ENCODE assay signal across 15 cellular contexts in the genomic region with DNA sequence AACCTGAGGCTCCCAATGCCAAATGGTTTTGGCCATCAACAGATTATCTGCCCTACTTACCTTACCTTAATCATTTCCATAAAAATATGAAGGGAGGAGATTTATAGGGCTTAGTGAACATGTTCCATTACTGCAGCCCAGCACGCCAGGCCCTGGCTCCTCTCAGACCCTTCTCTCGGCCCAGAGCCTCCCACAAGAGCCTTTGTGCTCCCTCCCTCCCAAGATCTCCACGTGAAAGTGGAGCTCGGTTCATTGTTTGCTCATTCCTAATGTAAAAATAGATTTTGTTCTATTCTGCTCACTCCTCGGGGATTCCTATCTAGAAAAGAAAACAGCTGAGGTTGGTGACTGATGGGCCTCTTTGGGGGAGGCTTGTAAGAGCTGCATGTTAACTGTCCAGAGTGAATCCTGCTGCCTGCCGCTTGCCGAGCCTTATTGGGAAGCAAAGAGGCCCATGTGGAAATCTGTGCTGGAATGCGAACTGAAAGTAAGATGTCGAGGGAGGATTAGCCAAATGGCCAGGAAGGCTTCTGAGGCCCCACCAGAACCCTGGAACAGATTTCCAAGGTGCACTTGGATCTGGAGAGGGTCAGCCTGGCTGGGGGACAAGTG.
DNase-seq lines count a peak whose midpoint lies in the region; TF ChIP-seq lines count a peak whose summit lies in the region.
"Had no signal": no experiment of that assay in that cellular context is flagged by ENCODE, and none has a peak within 500 bp of the region (broad histone marks: within the 10 kb centered on the region; RNA-seq: fewer than 3 reads in every experiment).

No MANE protein-coding gene starts in this region.

- H3K27me3 ChIP-seq in tibial nerve, result no peaks in the 10 kb centered on the region
- H3K27me3 ChIP-seq: SJCRH30, upper lobe of left lung had no signal

- H3K9me3 ChIP-seq in tibial nerve, result no peaks in the 10 kb centered on the region
- H3K9me3 ChIP-seq: SJCRH30, upper lobe of left lung had no signal

- no peak for TF ChIP-seq POLR2A in tibial nerve (IDR thresholded peaks at IDR 0.05)

- H3K27ac ChIP-seq in angular gyrus (ENCODE audit: low read depth, low read length), result peak overlapping the region; percentile 22
- peak overlapping the region; percentile 2 to 77 (median 41) for H3K27ac ChIP-seq in tibial nerve
- H3K27ac ChIP-seq: epithelial cell of prostate, SJCRH30, upper lobe of left lung had no signal

- H3K4me3 Mint-ChIP-seq in nephron, result peak overlapping the region in 1 of 3 experiments; percentile 49
- no peak overlapping the region for H3K4me3 Mint-ChIP-seq in chondrocyte (ENCODE audit: unreplicated experiment)
- H3K4me3 Mint-ChIP-seq: central memory CD8-positive, alpha-beta T cell had no signal

- DNase-seq in fibroblast of pulmonary artery (ENCODE audit: low read depth) (peak; percentile 62), tibial nerve (ENCODE audit: low spot score in 2 of 2) (peak in 1 of 2 donors; percentile 42), chondrocyte (ENCODE audit: low spot score) (no peak), NCI-H1105 treated with DMSO at 0.1 percent for 48 hours (lab: John Stamatoyannopoulos, UW) (no peak)
- DNase-seq in stimulated activated CD4-positive, alpha-beta T cell treated with anti-CD3 and anti-CD28 coated beads, Interleukin-4, amount 100 ng/mL, for 24 hours, result no peak
- no peak for DNase-seq in stimulated activated CD4-positive, alpha-beta T cell treated with anti-CD3 and anti-CD28 coated beads, Interleukin-15, amount 100 ng/mL, for 24 hours
- DNase-seq: MV-4-11; NCI-H2171; NK-92 treated with Interleukin-12 subunit alpha and Interleukin-12 subunit beta, amount 100 ng/mL, for 24 hours; SJCRH30; upper lobe of left lung had no signal

- H3K27me3 Mint-ChIP-seq in nephron (ENCODE audit: low read depth) (peaks cover 12% of the 10 kb centered on the region), chondrocyte (ENCODE audit: low read depth) (peaks cover 4% of the 10 kb centered on the region)
- H3K27me3 Mint-ChIP-seq: central memory CD8-positive, alpha-beta T cell had no signal

- TF ChIP-seq CTCF in fibroblast of pulmonary artery (IDR thresholded peaks at IDR 0.05; ENCODE audit: low read length, missing control alignments), result no peak
- TF ChIP-seq CTCF in nephron (IDR thresholded peaks at IDR 0.05; ENCODE audit: unreplicated experiment in 3 of 3), result no peak
- TF ChIP-seq CTCF in tibial nerve (IDR thresholded peaks at IDR 0.05), result no peak
- TF ChIP-seq CTCF in chondrocyte (IDR thresholded peaks at IDR 0.05), result no peak

- H3K36me3 ChIP-seq in tibial nerve, result no peaks in the 10 kb centered on the region
- H3K36me3 ChIP-seq: SJCRH30, upper lobe of left lung had no signal

- H3K27ac Mint-ChIP-seq in nephron (peak overlapping the region; percentile 93 to 97 (median 93)), chondrocyte (ENCODE audit: unreplicated experiment) (no peak overlapping the region)

- WGBS in tibial nerve, 2 donors, result 46 to 47% methylated on average over 9 of the region's 9 CpGs

- peaks cover 64% of the 10 kb centered on the region for H3K4me1 Mint-ChIP-seq in nephron
- peaks cover 5% of the 10 kb centered on the region for H3K4me1 Mint-ChIP-seq in chondrocyte (ENCODE audit: low read depth)
- H3K4me1 Mint-ChIP-seq: central memory CD8-positive, alpha-beta T cell had no signal

- no peak overlapping the region for H3K4me3 ChIP-seq in fibroblast of pulmonary artery (replicated peaks; ENCODE audit: low read depth, low read length)
- no peak overlapping the region for H3K4me3 ChIP-seq in tibial nerve
- H3K4me3 ChIP-seq: SJCRH30, upper lobe of left lung had no signal

- H3K36me3 Mint-ChIP-seq in nephron (ENCODE audit: low read depth) (no peaks in the 10 kb centered on the region), chondrocyte (ENCODE audit: low read depth) (no peaks in the 10 kb centered on the region)

- peaks cover 0 to 22% (median 0%) of the 10 kb centered on the region in 4 donors for H3K4me1 ChIP-seq in tibial nerve
- H3K4me1 ChIP-seq: SJCRH30, upper lobe of left lung had no signal

- peak in 1 of 2 donors; percentile 36 for TF ChIP-seq EP300 in tibial nerve (IDR thresholded peaks at IDR 0.05)

- H3K9me3 Mint-ChIP-seq in nephron (no peaks in the 10 kb centered on the region), chondrocyte (ENCODE audit: low read depth) (no peaks in the 10 kb centered on the region)
